Comparison of ENCODE assay signal across 9 cellular contexts in the genomic region with DNA sequence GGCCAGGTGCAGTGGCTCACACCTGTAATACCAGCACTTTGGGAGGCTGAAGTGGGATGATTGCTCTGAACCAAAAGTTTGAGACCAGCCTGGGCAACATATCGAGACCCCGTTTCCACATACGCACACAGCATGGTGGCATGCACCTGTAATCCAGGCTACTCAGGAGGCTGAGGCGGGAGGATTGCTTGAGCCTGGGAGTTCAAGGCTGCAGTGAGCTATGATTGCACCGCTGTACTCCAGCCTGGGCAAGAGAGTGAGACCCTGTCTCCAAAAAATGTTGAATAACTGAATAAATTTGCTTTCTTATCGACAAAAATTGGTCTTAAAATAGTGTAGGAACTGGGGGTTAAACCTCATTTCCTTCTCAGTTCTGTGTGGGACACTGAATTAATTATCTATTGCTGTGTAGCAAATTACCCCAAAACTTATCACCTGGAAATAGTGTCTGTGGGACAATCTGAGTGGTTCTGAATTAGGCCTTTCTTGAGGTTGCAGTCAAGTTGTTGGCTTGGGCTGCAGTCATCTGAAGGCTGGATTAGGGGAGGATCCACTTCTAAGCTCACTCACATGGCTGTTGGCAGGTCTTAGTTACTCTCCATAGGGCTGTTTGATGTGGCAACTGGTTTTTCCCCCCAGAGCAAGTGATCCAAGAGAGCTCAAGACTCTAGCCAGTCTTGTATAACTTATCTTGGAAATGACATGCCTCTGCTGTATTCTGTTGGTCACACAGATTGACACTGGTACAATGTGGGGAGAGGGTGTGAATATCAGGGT. TPM values are rescaled to one million over a fixed set of nuclear protein-coding genes. Genes with fewer than 3 reads are reported as not detected.
DNase-seq lines count a peak whose midpoint lies in the region; ATAC-seq and TF ChIP-seq lines count a peak whose summit lies in the region.
"Had no signal": no experiment of that assay in that cellular context is flagged by ENCODE, and none has a peak within 500 bp of the region (broad histone marks: within the 10 kb centered on the region; RNA-seq: fewer than 3 reads in every experiment).

No MANE protein-coding gene starts in this region.

- H3K4me3 ChIP-seq in WI38 (ENCODE audit: low read depth, low read length): peak overlapping the region; percentile 86; the same call in 1 of the 2 replicates
- H3K4me3 ChIP-seq in iPS-15b (ENCODE audit: low read depth, low read length): peak overlapping the region; percentile 58
- peak overlapping the region; percentile 86 to 96 for H3K4me3 ChIP-seq in stomach smooth muscle (ENCODE audit: low read length in 2 of 2)

- H3K9ac ChIP-seq in iPS-15b (ENCODE audit: low read depth, low read length) (no peak overlapping the region), stomach smooth muscle (ENCODE audit: low read length in 2 of 2) (no peak overlapping the region)

- no peak overlapping the region for H3K27ac ChIP-seq in stomach smooth muscle (ENCODE audit: low read length)

- CTCF ChIA-PET in activated CD4-positive, alpha-beta T cell treated with anti-CD3 and anti-CD28 coated beads, Interleukin-2, amount 10 ng/mL, durations not matched to agents 7 days and 5 days (lab: Charles Lee): interaction anchor here (1.0 to 1.8 kb wide), 3 partner anchors 10 to 401 kb away, joined by 3 to 4 read pairs (median 4); no protein-coding TSS in a partner anchor

- POLR2A ChIA-PET in activated CD4-positive, alpha-beta T cell treated with anti-CD3 and anti-CD28 coated beads, Interleukin-2, amount 10 ng/mL, durations not matched to agents 7 days and 5 days (lab: Charles Lee): no interaction called here

- H3K4me1 ChIP-seq in iPS-15b (ENCODE audit: control insufficient read depth, insufficient read depth, low read length) (peaks cover 11% of the 10 kb centered on the region), stomach smooth muscle (ENCODE audit: control insufficient read depth, insufficient read depth, low read length) (peaks cover 56% of the 10 kb centered on the region)

- H3K36me3 ChIP-seq in iPS-15b (ENCODE audit: control insufficient read depth, insufficient read depth, low read length) (no peaks in the 10 kb centered on the region), stomach smooth muscle (ENCODE audit: control insufficient read depth in 2 of 2, insufficient read depth in 2 of 2, low read length in 2 of 2) (no peaks in the 10 kb centered on the region)

- H3K27me3 Mint-ChIP-seq in activated CD4-positive, alpha-beta T cell treated with anti-CD3 and anti-CD28 coated beads, Interleukin-2, amount 10 ng/mL, durations not matched to agents 7 days and 5 days: no peaks in the 10 kb centered on the region

- H3K36me3 Mint-ChIP-seq in activated CD4-positive, alpha-beta T cell treated with anti-CD3 and anti-CD28 coated beads, Interleukin-2, amount 10 ng/mL, durations not matched to agents 7 days and 5 days (ENCODE audit: low read depth): peaks cover 1% of the 10 kb centered on the region

- H3K27me3 ChIP-seq in iPS-15b (ENCODE audit: control insufficient read depth, insufficient read depth, low read length): peaks cover 8% of the 10 kb centered on the region
- no peaks in the 10 kb centered on the region for H3K27me3 ChIP-seq in stomach smooth muscle (ENCODE audit: control insufficient read depth in 1 of 2, insufficient read depth in 2 of 2, low read length in 2 of 2)

- TF ChIP-seq CTCF in WI38 (IDR thresholded peaks at IDR 0.05; ENCODE audit: low read depth, low read length): no peak

- no peak overlapping the region for H3K27ac Mint-ChIP-seq in activated CD4-positive, alpha-beta T cell treated with anti-CD3 and anti-CD28 coated beads, Interleukin-2, amount 10 ng/mL, durations not matched to agents 7 days and 5 days

- H3K4me1 Mint-ChIP-seq in activated CD4-positive, alpha-beta T cell treated with anti-CD3 and anti-CD28 coated beads, Interleukin-2, amount 10 ng/mL, durations not matched to agents 7 days and 5 days: peaks cover 74% of the 10 kb centered on the region

- no peak for ATAC-seq in HG03460 (IDR thresholded peaks at IDR 0.05; ENCODE audit: unreplicated experiment)

- no peaks in the 10 kb centered on the region for H3K9me3 ChIP-seq in iPS-15b (ENCODE audit: control insufficient read depth, insufficient read depth, low read length)
- H3K9me3 ChIP-seq in stomach smooth muscle (ENCODE audit: control insufficient read depth in 2 of 2, low read length in 2 of 2): no peaks in the 10 kb centered on the region

- no peak for DNase-seq in activated CD4-positive, alpha-beta T cell treated with anti-CD3 and anti-CD28 coated beads, Interleukin-2, amount 10 ng/mL, durations not matched to agents 7 days and 5 days
- no peak for DNase-seq in activated CD4-positive, alpha-beta T cell treated with anti-CD3 and anti-CD28 coated beads, Interleukin-2, amount 50 U/mL, for 4 hours
- DNase-seq in SW 1271 (lab: John Stamatoyannopoulos, UW): no peak
- DNase-seq in GDM1 (lab: John Stamatoyannopoulos, UW): no peak
- DNase-seq: posterior cingulate gyrus had no signal

- H3K9me3 Mint-ChIP-seq in activated CD4-positive, alpha-beta T cell treated with anti-CD3 and anti-CD28 coated beads, Interleukin-2, amount 10 ng/mL, durations not matched to agents 7 days and 5 days: no peaks in the 10 kb centered on the region

- H3K4me3 Mint-ChIP-seq in activated CD4-positive, alpha-beta T cell treated with anti-CD3 and anti-CD28 coated beads, Interleukin-2, amount 10 ng/mL, durations not matched to agents 7 days and 5 days: peak overlapping the region; percentile 74

RNA-seq across cellular contexts. Expression of gene SNX30, which starts 2.0 kb away (rescaled TPM):
- 1 to 10 TPM; 6.9 to 7.4 TPM for total RNA-seq in activated CD4-positive, alpha-beta T cell treated with anti-CD3 and anti-CD28 coated beads, Interleukin-2, amount 10 ng/mL, durations not matched to agents 7 days and 5 days

RNA-seq across cellular contexts. Expression of gene INIP, which starts 34.6 kb away (rescaled TPM):
- 10 to 100 TPM; 40.3 to 46.5 TPM for total RNA-seq in activated CD4-positive, alpha-beta T cell treated with anti-CD3 and anti-CD28 coated beads, Interleukin-2, amount 10 ng/mL, durations not matched to agents 7 days and 5 days
